Comparison of ENCODE assay signal across 13 cellular contexts in the genomic region with DNA sequence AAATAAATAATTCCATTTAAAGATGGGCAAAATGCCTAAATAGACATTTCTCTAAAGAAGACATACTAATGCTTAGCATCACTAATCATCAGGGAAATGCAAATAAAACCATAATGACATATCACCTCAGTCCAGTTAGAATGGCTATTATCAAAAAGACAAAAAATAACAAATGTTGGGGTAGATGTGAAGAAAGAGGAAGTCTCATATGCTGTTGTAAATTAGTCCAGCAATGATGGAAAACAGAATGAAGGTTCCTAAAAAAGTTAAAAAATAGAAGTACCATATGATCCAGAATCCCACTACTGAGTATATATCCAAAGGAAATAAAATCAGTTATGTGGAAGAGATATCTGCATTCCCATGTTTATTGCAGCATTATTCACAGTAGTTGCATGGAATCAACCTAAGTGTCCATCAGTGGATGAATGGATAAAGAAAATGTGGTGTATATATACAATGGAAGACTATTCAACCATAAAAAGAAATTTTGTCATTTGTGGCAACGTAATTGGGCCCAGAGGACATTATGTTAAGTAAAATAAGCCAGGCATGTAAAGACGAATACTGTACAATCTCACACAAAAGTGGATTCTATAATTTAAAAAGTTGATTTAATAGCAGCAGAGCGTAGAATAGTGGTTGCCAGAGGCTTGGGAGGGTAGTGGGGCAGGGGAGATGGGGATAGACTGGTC. TPM values are rescaled to one million over a fixed set of nuclear protein-coding genes. Genes with fewer than 3 reads are reported as not detected.
DNase-seq lines count a peak whose midpoint lies in the region; ATAC-seq and TF ChIP-seq lines count a peak whose summit lies in the region.
"Had no signal": no experiment of that assay in that cellular context is flagged by ENCODE, and none has a peak within 500 bp of the region (broad histone marks: within the 10 kb centered on the region; RNA-seq: fewer than 3 reads in every experiment).

No MANE protein-coding gene starts in this region.

- H3K4me3 Mint-ChIP-seq in activated CD8-positive, alpha-beta memory T cell treated with anti-CD3 and anti-CD28 coated beads, Interleukin-2, amount 10 ng/mL, durations not matched to agents 7 days and 5 days = no peak overlapping the region
- no peak overlapping the region for H3K4me3 Mint-ChIP-seq in naive thymus-derived CD4-positive, alpha-beta T cell
- H3K4me3 Mint-ChIP-seq in stimulated activated naive CD8-positive, alpha-beta T cell treated with anti-CD3 and anti-CD28 coated beads, Interleukin-15, amount 100 ng/mL, for 72 hours = no peak overlapping the region
- H3K4me3 Mint-ChIP-seq: B cell; CD4-positive, alpha-beta memory T cell; IgD-negative memory B cell had no signal

- H3K9me3 ChIP-seq in RWPE2 (ENCODE audit: severe bottlenecking) = peaks cover 3% of the 10 kb centered on the region
- peaks cover 0 to 2% (median 0%) of the 10 kb centered on the region in 3 experiments for H3K9me3 ChIP-seq in naive thymus-derived CD4-positive, alpha-beta T cell (ENCODE audit: control insufficient read depth in 2 of 3, low read length in 3 of 3)

- no peaks in the 10 kb centered on the region for H3K9me3 Mint-ChIP-seq in activated CD8-positive, alpha-beta memory T cell treated with anti-CD3 and anti-CD28 coated beads, Interleukin-2, amount 10 ng/mL, durations not matched to agents 7 days and 5 days (ENCODE audit: low read depth)
- peaks cover 0 to 7% (median 4%) of the 10 kb centered on the region in 11 donors for H3K9me3 Mint-ChIP-seq in naive thymus-derived CD4-positive, alpha-beta T cell
- H3K9me3 Mint-ChIP-seq in stimulated activated naive CD8-positive, alpha-beta T cell treated with anti-CD3 and anti-CD28 coated beads, Interleukin-15, amount 100 ng/mL, for 72 hours = peaks cover 0 to 5% of the 10 kb centered on the region in 2 donors

- no peak overlapping the region for H3K27ac Mint-ChIP-seq in activated CD8-positive, alpha-beta memory T cell treated with anti-CD3 and anti-CD28 coated beads, Interleukin-2, amount 10 ng/mL, durations not matched to agents 7 days and 5 days
- H3K27ac Mint-ChIP-seq in naive thymus-derived CD4-positive, alpha-beta T cell = no peak overlapping the region
- no peak overlapping the region for H3K27ac Mint-ChIP-seq in stimulated activated naive CD8-positive, alpha-beta T cell treated with anti-CD3 and anti-CD28 coated beads, Interleukin-15, amount 100 ng/mL, for 72 hours
- H3K27ac Mint-ChIP-seq: B cell; CD4-positive, alpha-beta memory T cell; IgD-negative memory B cell had no signal

- H3K36me3 Mint-ChIP-seq in activated CD8-positive, alpha-beta memory T cell treated with anti-CD3 and anti-CD28 coated beads, Interleukin-2, amount 10 ng/mL, durations not matched to agents 7 days and 5 days = peaks cover 5% of the 10 kb centered on the region
- H3K36me3 Mint-ChIP-seq in naive thymus-derived CD4-positive, alpha-beta T cell = peaks cover 0 to 9% (median 5%) of the 10 kb centered on the region in 5 donors

- no peaks in the 10 kb centered on the region for H3K36me3 ChIP-seq in RWPE2 (ENCODE audit: low read depth)
- H3K36me3 ChIP-seq in naive thymus-derived CD4-positive, alpha-beta T cell (ENCODE audit: control insufficient read depth in 2 of 3, insufficient read depth in 3 of 3, low read length in 3 of 3) = no peaks in the 10 kb centered on the region

- peak; percentile 37 for DNase-seq in activated CD8-positive, alpha-beta memory T cell treated with anti-CD3 and anti-CD28 coated beads for 24 hours
- no peak for DNase-seq in activated CD8-positive, alpha-beta memory T cell treated with anti-CD3 and anti-CD28 coated beads, Interleukin-2, amount 10 ng/mL, durations not matched to agents 7 days and 5 days
- DNase-seq in RWPE2 (ENCODE audit: low spot score) (peak; percentile 13), GM03348 (ENCODE audit: low spot score) (no peak)
- DNase-seq in naive thymus-derived CD4-positive, alpha-beta T cell = no peak
- DNase-seq in effector CD4-positive, alpha-beta T cell = no peak
- no peak for DNase-seq in stimulated activated naive CD8-positive, alpha-beta T cell treated with anti-CD3 and anti-CD28 coated beads, Interleukin-15, amount 100 ng/mL, for 72 hours
- DNase-seq: DMS79, GM23248, H7 had no signal

- H3K4me3 ChIP-seq in RWPE2 (ENCODE audit: severe bottlenecking) = no peak overlapping the region
- no peak overlapping the region for H3K4me3 ChIP-seq in naive thymus-derived CD4-positive, alpha-beta T cell (ENCODE audit: low read length)
- H3K4me3 ChIP-seq: GM23248 had no signal

- no peaks in the 10 kb centered on the region for H3K27me3 Mint-ChIP-seq in activated CD8-positive, alpha-beta memory T cell treated with anti-CD3 and anti-CD28 coated beads, Interleukin-2, amount 10 ng/mL, durations not matched to agents 7 days and 5 days
- H3K27me3 Mint-ChIP-seq in naive thymus-derived CD4-positive, alpha-beta T cell = no peaks in the 10 kb centered on the region
- H3K27me3 Mint-ChIP-seq in stimulated activated naive CD8-positive, alpha-beta T cell treated with anti-CD3 and anti-CD28 coated beads, Interleukin-15, amount 100 ng/mL, for 72 hours = no peaks in the 10 kb centered on the region
- H3K27me3 Mint-ChIP-seq: B cell; CD4-positive, alpha-beta memory T cell; IgD-negative memory B cell had no signal

- H3K4me1 ChIP-seq in RWPE2 (ENCODE audit: insufficient read depth, poor library complexity, severe bottlenecking) = no peaks in the 10 kb centered on the region
- no peaks in the 10 kb centered on the region for H3K4me1 ChIP-seq in naive thymus-derived CD4-positive, alpha-beta T cell (ENCODE audit: control insufficient read depth in 2 of 2, insufficient read depth in 2 of 2, low read length in 2 of 2)

- no peak overlapping the region for H3K27ac ChIP-seq in RWPE2 (ENCODE audit: poor library complexity, severe bottlenecking)
- no peak overlapping the region for H3K27ac ChIP-seq in naive thymus-derived CD4-positive, alpha-beta T cell (ENCODE audit: low read depth, low read length)
- H3K27ac ChIP-seq: GM23248 had no signal

- ATAC-seq in activated CD8-positive, alpha-beta memory T cell treated with anti-CD3 and anti-CD28 coated beads, Interleukin-2, amount 10 ng/mL, durations not matched to agents 7 days and 5 days = no peak
- no peak for ATAC-seq in RWPE2 (ENCODE audit: low read depth)
- peak; percentile 26 for ATAC-seq in naive thymus-derived CD4-positive, alpha-beta T cell
- ATAC-seq in stimulated activated naive CD8-positive, alpha-beta T cell treated with anti-CD3 and anti-CD28 coated beads, Interleukin-15, amount 100 ng/mL, for 72 hours = no peak

- CTCF ChIA-PET in activated CD8-positive, alpha-beta memory T cell treated with anti-CD3 and anti-CD28 coated beads, Interleukin-2, amount 10 ng/mL, durations not matched to agents 7 days and 5 days (lab: Charles Lee) = interaction anchor here (1.2 kb wide), 1 partner anchor 113 kb away, joined by 3 read pairs; no protein-coding TSS in a partner anchor
- CTCF ChIA-PET in naive thymus-derived CD4-positive, alpha-beta T cell (lab: Charles Lee) = no interaction called here

- no peak for TF ChIP-seq CTCF in RWPE2 (IDR thresholded peaks at IDR 0.05; ENCODE audit: poor library complexity, severe bottlenecking)

- H3K27me3 ChIP-seq in RWPE2 (ENCODE audit: insufficient read depth, poor library complexity, severe bottlenecking) = no peaks in the 10 kb centered on the region
- no peaks in the 10 kb centered on the region for H3K27me3 ChIP-seq in naive thymus-derived CD4-positive, alpha-beta T cell (ENCODE audit: control insufficient read depth in 2 of 2, insufficient read depth in 2 of 2, low read length in 2 of 2)

- intact Hi-C loops in naive thymus-derived CD4-positive, alpha-beta T cell (cut with micrococcal nuclease) = no loop called here

- H3K4me1 Mint-ChIP-seq in activated CD8-positive, alpha-beta memory T cell treated with anti-CD3 and anti-CD28 coated beads, Interleukin-2, amount 10 ng/mL, durations not matched to agents 7 days and 5 days = no peaks in the 10 kb centered on the region
- H3K4me1 Mint-ChIP-seq in naive thymus-derived CD4-positive, alpha-beta T cell = no peaks in the 10 kb centered on the region
- H3K4me1 Mint-ChIP-seq in stimulated activated naive CD8-positive, alpha-beta T cell treated with anti-CD3 and anti-CD28 coated beads, Interleukin-15, amount 100 ng/mL, for 72 hours = no peaks in the 10 kb centered on the region
- H3K4me1 Mint-ChIP-seq: B cell; CD4-positive, alpha-beta memory T cell; IgD-negative memory B cell had no signal

- POLR2A ChIA-PET in naive thymus-derived CD4-positive, alpha-beta T cell (lab: Charles Lee) = no interaction called here

RNA-seq across cellular contexts. Expression of gene TCAF1, which starts 52.0 kb away (rescaled TPM):
- 10 to 100 TPM; 17.4 to 17.8 TPM for total RNA-seq in activated CD8-positive, alpha-beta memory T cell treated with anti-CD3 and anti-CD28 coated beads, Interleukin-2, amount 10 ng/mL, durations not matched to agents 7 days and 5 days
- total RNA-seq in naive thymus-derived CD4-positive, alpha-beta T cell = 10 to 100 TPM; 10.5 to 19.4 (median 13.8) TPM
- 1 to 10 TPM; 6.8 to 8.6 TPM for polyA plus RNA-seq in naive thymus-derived CD4-positive, alpha-beta T cell

Comparison
In these comparisons a context has a peak if more than half of its experiments do, and no peak if none do; other contexts are left out.
1. DNase-seq: peak in activated CD8-positive, alpha-beta memory T cell treated with anti-CD3 and anti-CD28 coated beads for 24 hours (single experiment) and RWPE2 (single experiment); none in activated CD8-positive, alpha-beta memory T cell treated with anti-CD3 and anti-CD28 coated beads, Interleukin-2, amount 10 ng/mL, durations not matched to agents 7 days and 5 days (single experiment), naive thymus-derived CD4-positive, alpha-beta T cell (0 of 9), effector CD4-positive, alpha-beta T cell (single experiment), GM03348 (single experiment) and stimulated activated naive CD8-positive, alpha-beta T cell treated with anti-CD3 and anti-CD28 coated beads, Interleukin-15, amount 100 ng/mL, for 72 hours (0 of 2).